ENCODE assay signal across 8 cellular contexts in the genomic region with DNA sequence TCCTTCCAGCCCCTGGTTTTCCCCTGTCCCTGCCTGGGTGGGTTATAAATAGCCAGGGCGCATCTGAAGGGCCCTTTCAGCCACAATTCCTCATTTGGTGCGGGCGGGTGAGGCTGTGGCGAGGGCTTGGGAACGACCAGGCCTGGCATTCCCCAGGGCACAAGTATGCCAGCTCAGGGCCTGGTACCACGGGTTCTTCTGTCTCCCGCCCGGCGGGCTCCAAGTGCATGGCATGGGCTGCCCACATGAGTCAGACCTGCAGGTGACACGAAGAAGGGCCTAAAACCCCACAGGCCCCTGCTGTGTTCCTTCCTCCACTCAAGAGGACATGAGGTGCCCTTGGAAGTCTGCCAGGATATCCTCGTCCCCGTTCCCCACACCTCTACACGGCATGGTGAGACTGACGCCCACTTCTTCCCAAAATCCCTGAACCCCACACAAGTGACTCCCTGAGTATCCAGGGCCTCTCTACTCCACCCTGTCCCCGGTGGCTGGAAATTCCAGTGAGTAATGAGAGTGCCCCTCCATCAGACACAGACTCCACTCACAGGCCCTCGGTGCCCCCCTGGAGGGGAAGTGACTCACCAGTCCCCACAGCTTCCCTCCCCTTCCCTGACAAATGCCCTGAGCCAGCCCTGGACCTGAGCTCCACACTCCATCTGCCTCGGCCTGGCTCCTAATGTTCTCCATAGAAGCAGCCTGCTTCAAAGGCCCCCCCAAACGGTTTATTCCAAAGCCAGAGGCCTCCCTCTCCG.
DNase-seq lines count a peak whose midpoint lies in the region; ATAC-seq and TF ChIP-seq lines count a peak whose summit lies in the region.

No MANE protein-coding gene starts in this region.

- TF ChIP-seq CTCF in activated CD8-positive, alpha-beta T cell treated with anti-CD3 and anti-CD28 coated beads for 36 hours (IDR thresholded peaks at IDR 0.05) = no peak
- no peak for TF ChIP-seq CTCF in cardiac muscle cell (IDR thresholded peaks at IDR 0.05; ENCODE audit: low read depth, low read length)
- no peak for TF ChIP-seq CTCF in psoas muscle (IDR thresholded peaks at IDR 0.05)

- H3K9me3 ChIP-seq in HUES64 (ENCODE audit: insufficient read depth, low read depth, low read length) (no peaks in the 10 kb centered on the region), cardiac muscle cell (ENCODE audit: low read depth) (no peaks in the 10 kb centered on the region), psoas muscle (no peaks in the 10 kb centered on the region)

- DNase-seq in COLO668 (lab: John Stamatoyannopoulos, UW; ENCODE audit: unreplicated experiment) = peak; percentile 76
- peak; percentile 58 for DNase-seq in activated CD8-positive, alpha-beta T cell treated with anti-CD3 and anti-CD28 coated beads for 36 hours
- DNase-seq in cardiac muscle cell (ENCODE audit: low read depth in 1 of 2, low spot score in 1 of 2) = peak; percentile 50 to 69
- peak; percentile 75 to 76 for DNase-seq in psoas muscle
- DNase-seq in NCI-H187 treated with DMSO at 0.1 percent for 48 hours (lab: John Stamatoyannopoulos, UW) = no peak
- DNase-seq in NCI-H1694 treated with DMSO at 0.1 percent for 48 hours (lab: John Stamatoyannopoulos, UW) = no peak
- no peak for DNase-seq in stimulated activated naive CD4-positive, alpha-beta T cell treated with Interleukin-2 at 50 U/mL for 16 hours (lab: John Stamatoyannopoulos, UW)

- peak overlapping the region; percentile 10 for H3K4me3 Mint-ChIP-seq in activated CD8-positive, alpha-beta T cell treated with anti-CD3 and anti-CD28 coated beads for 36 hours

- peaks cover 43% of the 10 kb centered on the region for H3K4me1 Mint-ChIP-seq in activated CD8-positive, alpha-beta T cell treated with anti-CD3 and anti-CD28 coated beads for 36 hours (ENCODE audit: low read depth)

- CTCF ChIA-PET in activated CD8-positive, alpha-beta T cell treated with anti-CD3 and anti-CD28 coated beads for 36 hours (lab: Charles Lee) = interaction anchor here (0.8 to 5.6 kb wide), 4 partner anchors 12 to 76 kb away, joined by 3 to 32 read pairs (median 6); no protein-coding TSS in a partner anchor

- 75% methylated on average over 19 of the region's 19 CpGs for WGBS in HUES64
- 40 to 53% (median 45%) methylated on average over 19 of the region's 19 CpGs for WGBS in psoas muscle, 3 donors

- H3K27me3 Mint-ChIP-seq in activated CD8-positive, alpha-beta T cell treated with anti-CD3 and anti-CD28 coated beads for 36 hours = no peaks in the 10 kb centered on the region

- POLR2A ChIA-PET in activated CD8-positive, alpha-beta T cell treated with anti-CD3 and anti-CD28 coated beads for 36 hours (lab: Charles Lee) = interaction anchor here (1.1 to 1.2 kb wide), 2 partner anchors 9 to 90 kb away, joined by 3 to 5 read pairs; no protein-coding TSS in a partner anchor

- H3K4me1 ChIP-seq in HUES64 (ENCODE audit: insufficient read depth, low read length) (peaks cover 26% of the 10 kb centered on the region), cardiac muscle cell (ENCODE audit: low read depth) (peaks cover 43% of the 10 kb centered on the region), psoas muscle (peaks cover 31% of the 10 kb centered on the region)

- H3K4me3 ChIP-seq in HUES64 (ENCODE audit: low read length) = no peak overlapping the region
- no peak overlapping the region for H3K4me3 ChIP-seq in cardiac muscle cell
- H3K4me3 ChIP-seq in psoas muscle = no peak overlapping the region

- peak; percentile 8 for ATAC-seq in activated CD8-positive, alpha-beta T cell treated with anti-CD3 and anti-CD28 coated beads for 36 hours
- peak in 3 of 4 donors; percentile 42 to 48 (median 43) for ATAC-seq in psoas muscle

- H3K27me3 ChIP-seq in HUES64 (ENCODE audit: insufficient read depth, low read length) (peaks cover 17% of the 10 kb centered on the region), cardiac muscle cell (no peaks in the 10 kb centered on the region), psoas muscle (ENCODE audit: insufficient read depth in 3 of 3, low read length in 2 of 3) (peaks cover 0 to 3% (median 0%) of the 10 kb centered on the region in 3 donors)

- no peaks in the 10 kb centered on the region for H3K9me3 Mint-ChIP-seq in activated CD8-positive, alpha-beta T cell treated with anti-CD3 and anti-CD28 coated beads for 36 hours

- no peak overlapping the region for H3K9ac ChIP-seq in HUES64 (ENCODE audit: low read depth, low read length)

- H3K27ac Mint-ChIP-seq in activated CD8-positive, alpha-beta T cell treated with anti-CD3 and anti-CD28 coated beads for 36 hours = peak overlapping the region; percentile 61

- H3K36me3 ChIP-seq in HUES64 (ENCODE audit: insufficient read depth, low read length) = no peaks in the 10 kb centered on the region
- H3K36me3 ChIP-seq in cardiac muscle cell = no peaks in the 10 kb centered on the region
- no peaks in the 10 kb centered on the region for H3K36me3 ChIP-seq in psoas muscle (ENCODE audit: insufficient read depth in 1 of 2, low read depth in 1 of 2)

- intact Hi-C loops in activated CD8-positive, alpha-beta T cell treated with anti-CD3 and anti-CD28 coated beads for 36 hours (cut with micrococcal nuclease) = no loop called here
- intact Hi-C loops in psoas muscle (cut with DNase I) = no loop called here

- H3K36me3 Mint-ChIP-seq in activated CD8-positive, alpha-beta T cell treated with anti-CD3 and anti-CD28 coated beads for 36 hours (ENCODE audit: low read depth) = no peaks in the 10 kb centered on the region

- peak overlapping the region; percentile 45; the same call in 1 of the 2 replicates for H3K27ac ChIP-seq in HUES64 (ENCODE audit: low read depth, low read length)
- peak overlapping the region; percentile 79 for H3K27ac ChIP-seq in cardiac muscle cell
- H3K27ac ChIP-seq in psoas muscle = peak overlapping the region; percentile 47

Comparison
In these comparisons a context has a peak if more than half of its experiments do, and no peak if none do; other contexts are left out.
1. DNase-seq: peak in COLO668 (single experiment), activated CD8-positive, alpha-beta T cell treated with anti-CD3 and anti-CD28 coated beads for 36 hours (single experiment), cardiac muscle cell (2 of 2) and psoas muscle (2 of 2); none in NCI-H187 treated with DMSO at 0.1 percent for 48 hours (single experiment), NCI-H1694 treated with DMSO at 0.1 percent for 48 hours (single experiment) and stimulated activated naive CD4-positive, alpha-beta T cell treated with Interleukin-2 at 50 U/mL for 16 hours (single experiment).
2. Peak in every context shown above with its lines, with median percentiles within 50 percentile points of each other: H3K27ac ChIP-seq.